In the genomic region with DNA sequence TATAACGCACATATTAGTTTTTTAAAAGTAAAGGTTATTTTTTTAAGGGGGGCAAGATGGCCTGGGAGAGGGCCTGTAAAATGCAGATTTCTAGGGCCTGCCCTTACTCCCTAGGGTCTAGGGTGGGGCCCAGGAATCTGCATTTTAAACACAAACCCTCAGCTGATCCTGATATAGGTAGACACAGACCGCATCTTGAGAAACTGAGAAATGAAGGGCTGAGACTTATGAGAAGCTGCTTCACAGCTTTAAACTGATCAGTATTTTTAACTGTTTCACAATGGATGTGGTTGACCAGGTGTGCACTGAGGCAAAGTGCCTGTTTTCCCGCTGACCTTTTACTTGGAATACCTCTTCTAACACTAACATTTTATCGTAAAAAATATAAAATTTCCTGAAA, we compare ENCODE assay signal across 15 cellular contexts.
DNase-seq lines count a peak whose midpoint lies in the region; ATAC-seq and TF ChIP-seq lines count a peak whose summit lies in the region.
"Had no signal": no experiment of that assay in that cellular context is flagged by ENCODE, and none has a peak within 500 bp of the region (broad histone marks: within the 10 kb centered on the region; RNA-seq: fewer than 3 reads in every experiment).

No MANE protein-coding gene starts in this region.

- TF ChIP-seq RAD21 in neural cell (conservative IDR thresholded peaks at IDR 0.05) = no peak

- H3K36me3 Mint-ChIP-seq in activated naive CD4-positive, alpha-beta T cell treated with anti-CD3 and anti-CD28 coated beads for 36 hours (ENCODE audit: low read depth) = peaks cover 16% of the 10 kb centered on the region
- H3K36me3 Mint-ChIP-seq in activated naive CD4-positive, alpha-beta T cell treated with anti-CD3 and anti-CD28 coated beads, Interleukin-2, amount 50 U/mL, for 72 hours = peaks cover 0 to 25% of the 10 kb centered on the region in 2 donors

- no peak for TF ChIP-seq CTCF in neural cell (IDR thresholded peaks at IDR 0.05; ENCODE audit: poor library complexity, severe bottlenecking)
- TF ChIP-seq CTCF in coronary artery (IDR thresholded peaks at IDR 0.05) = no peak

- no peaks in the 10 kb centered on the region for H3K27me3 ChIP-seq in neural cell (ENCODE audit: insufficient read depth, low read depth, low read length)

- H3K9me3 ChIP-seq in neural cell (ENCODE audit: low read length) = no peaks in the 10 kb centered on the region

- intact Hi-C loops in activated naive CD4-positive, alpha-beta T cell treated with anti-CD3 and anti-CD28 coated beads for 36 hours (cut with micrococcal nuclease) = no loop called here

- no peaks in the 10 kb centered on the region for H4K20me1 ChIP-seq in neural cell (ENCODE audit: insufficient read depth)

- H3K9ac ChIP-seq in neural cell (ENCODE audit: low read length) = peak overlapping the region; percentile 9

- H3F3A ChIP-seq in neural cell (ENCODE audit: insufficient read depth, low read length, poor library complexity, severe bottlenecking) = no peaks in the 10 kb centered on the region

- H3K9me2 ChIP-seq in neural cell (ENCODE audit: insufficient read depth, low read length) = no peaks in the 10 kb centered on the region

- CTCF ChIA-PET in activated naive CD4-positive, alpha-beta T cell treated with anti-CD3 and anti-CD28 coated beads for 36 hours (lab: Charles Lee) = interaction anchor here (1.2 to 2.2 kb wide), 2 partner anchors 10 to 17 kb away, joined by 4 to 6 read pairs; no protein-coding TSS in a partner anchor

- H3K27ac Mint-ChIP-seq in activated naive CD4-positive, alpha-beta T cell treated with anti-CD3 and anti-CD28 coated beads for 36 hours = peak overlapping the region; percentile 13
- H3K27ac Mint-ChIP-seq in activated naive CD4-positive, alpha-beta T cell treated with anti-CD3 and anti-CD28 coated beads, Interleukin-2, amount 50 U/mL, for 72 hours = peak overlapping the region in 1 of 2 donors; percentile 72

- no peak for ATAC-seq in activated naive CD4-positive, alpha-beta T cell treated with anti-CD3 and anti-CD28 coated beads, Interleukin-2, amount 50 U/mL, for 72 hours
- ATAC-seq in GM21423 (IDR thresholded peaks at IDR 0.05; ENCODE audit: unreplicated experiment) = peak; percentile 66
- peak; percentile 61 for ATAC-seq in HG03354 (IDR thresholded peaks at IDR 0.05; ENCODE audit: poor library complexity, severe bottlenecking, unreplicated experiment)

- no peaks in the 10 kb centered on the region for H3K36me3 ChIP-seq in neural cell (ENCODE audit: insufficient read depth, low read length)

- H3K27me3 Mint-ChIP-seq in activated naive CD4-positive, alpha-beta T cell treated with anti-CD3 and anti-CD28 coated beads for 36 hours (ENCODE audit: low read depth) = no peaks in the 10 kb centered on the region

- H3K79me2 ChIP-seq in neural cell (replicated peaks; ENCODE audit: insufficient read depth, low read length) = no peaks in the 10 kb centered on the region

- H2AFZ ChIP-seq in neural cell (ENCODE audit: low read depth, low read length) = no peak overlapping the region

- H3K27ac ChIP-seq in neural cell (ENCODE audit: low read length) (no peak overlapping the region), coronary artery (no peak overlapping the region)

- no peak for TF ChIP-seq EP300 in neural cell (conservative IDR thresholded peaks at IDR 0.05; ENCODE audit: poor library complexity, severe bottlenecking)

- no peak for DNase-seq in activated naive CD4-positive, alpha-beta T cell treated with anti-CD3 and anti-CD28 coated beads for 36 hours
- no peak for DNase-seq in activated naive CD4-positive, alpha-beta T cell treated with anti-CD3 and anti-CD28 coated beads, Interleukin-2, amount 50 U/mL, for 72 hours (ENCODE audit: low spot score in 2 of 2)
- DNase-seq in EL (no peak), coronary artery (ENCODE audit: low spot score) (no peak), HUDEP-2 (lab: John Stamatoyannopoulos, UW; ENCODE audit: unreplicated experiment in 76 of 76) (no peak)
- DNase-seq: amygdala, DMS53, foreskin melanocyte, IMR-90, NCI-H1930, OCI-M1, trophoblast cell had no signal

- H3K4me3 Mint-ChIP-seq in activated naive CD4-positive, alpha-beta T cell treated with anti-CD3 and anti-CD28 coated beads for 36 hours = no peak overlapping the region

- peaks cover 60% of the 10 kb centered on the region for H3K4me1 Mint-ChIP-seq in activated naive CD4-positive, alpha-beta T cell treated with anti-CD3 and anti-CD28 coated beads for 36 hours (ENCODE audit: low read depth)

- no peak overlapping the region for H3K4me2 ChIP-seq in neural cell (ENCODE audit: low read length)

- no peaks in the 10 kb centered on the region for H3K9me3 Mint-ChIP-seq in activated naive CD4-positive, alpha-beta T cell treated with anti-CD3 and anti-CD28 coated beads for 36 hours
- no peaks in the 10 kb centered on the region for H3K9me3 Mint-ChIP-seq in activated naive CD4-positive, alpha-beta T cell treated with anti-CD3 and anti-CD28 coated beads, Interleukin-2, amount 50 U/mL, for 72 hours

- no peak overlapping the region for H3K4me3 ChIP-seq in neural cell (ENCODE audit: low read length)
- no peak overlapping the region for H3K4me3 ChIP-seq in coronary artery

TF ChIP-seq in neural cell, 6 proteins besides CTCF, POLR2A, EP300 and RAD21:
- TF ChIP-seq, protein P1, sequence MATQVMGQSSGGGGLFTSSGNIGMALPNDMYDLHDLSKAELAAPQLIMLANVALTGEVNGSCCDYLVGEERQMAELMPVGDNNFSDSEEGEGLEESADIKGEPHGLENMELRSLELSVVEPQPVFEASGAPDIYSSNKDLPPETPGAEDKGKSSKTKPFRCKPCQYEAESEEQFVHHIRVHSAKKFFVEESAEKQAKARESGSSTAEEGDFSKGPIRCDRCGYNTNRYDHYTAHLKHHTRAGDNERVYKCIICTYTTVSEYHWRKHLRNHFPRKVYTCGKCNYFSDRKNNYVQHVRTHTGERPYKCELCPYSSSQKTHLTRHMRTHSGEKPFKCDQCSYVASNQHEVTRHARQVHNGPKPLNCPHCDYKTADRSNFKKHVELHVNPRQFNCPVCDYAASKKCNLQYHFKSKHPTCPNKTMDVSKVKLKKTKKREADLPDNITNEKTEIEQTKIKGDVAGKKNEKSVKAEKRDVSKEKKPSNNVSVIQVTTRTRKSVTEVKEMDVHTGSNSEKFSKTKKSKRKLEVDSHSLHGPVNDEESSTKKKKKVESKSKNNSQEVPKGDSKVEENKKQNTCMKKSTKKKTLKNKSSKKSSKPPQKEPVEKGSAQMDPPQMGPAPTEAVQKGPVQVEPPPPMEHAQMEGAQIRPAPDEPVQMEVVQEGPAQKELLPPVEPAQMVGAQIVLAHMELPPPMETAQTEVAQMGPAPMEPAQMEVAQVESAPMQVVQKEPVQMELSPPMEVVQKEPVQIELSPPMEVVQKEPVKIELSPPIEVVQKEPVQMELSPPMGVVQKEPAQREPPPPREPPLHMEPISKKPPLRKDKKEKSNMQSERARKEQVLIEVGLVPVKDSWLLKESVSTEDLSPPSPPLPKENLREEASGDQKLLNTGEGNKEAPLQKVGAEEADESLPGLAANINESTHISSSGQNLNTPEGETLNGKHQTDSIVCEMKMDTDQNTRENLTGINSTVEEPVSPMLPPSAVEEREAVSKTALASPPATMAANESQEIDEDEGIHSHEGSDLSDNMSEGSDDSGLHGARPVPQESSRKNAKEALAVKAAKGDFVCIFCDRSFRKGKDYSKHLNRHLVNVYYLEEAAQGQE (IDR thresholded peaks at IDR 0.05; ENCODE audit: borderline replicate concordance) = no peak
- no peak for TF ChIP-seq POLR2AphosphoS5 (IDR thresholded peaks at IDR 0.05)
TF ChIP-seq in neural cell: peak in this region for 0.

Comparison
In these comparisons a context has a peak if more than half of its experiments do, and no peak if none do; other contexts are left out.
1. ATAC-seq: peak in GM21423 (single experiment) and HG03354 (single experiment); none in activated naive CD4-positive, alpha-beta T cell treated with anti-CD3 and anti-CD28 coated beads, Interleukin-2, amount 50 U/mL, for 72 hours (0 of 2).